Comparison of ENCODE assay signal across 14 cellular contexts in genomic region chr7:6260291-6261183, GRCh38. TPM values are rescaled to one million over a fixed set of nuclear protein-coding genes. Genes with fewer than 3 reads are reported as not detected.
A peak's percentile ranks its signal among the peaks of the same experiment; 100 is the strongest.
DNase-seq lines count a peak whose midpoint lies in the region; ATAC-seq and TF ChIP-seq lines count a peak whose summit lies in the region.
"Had no signal": no experiment of that assay in that cellular context is flagged by ENCODE, and none has a peak within 500 bp of the region (broad histone marks: within the 10 kb centered on the region; RNA-seq: fewer than 3 reads in every experiment).

No MANE protein-coding gene starts in this region.

- no peak overlapping the region for H2AFZ ChIP-seq in neuronal stem cell (ENCODE audit: low read length)

- H2AK5ac ChIP-seq in neuronal stem cell (ENCODE audit: low read depth, low read length), result no peak overlapping the region

- H3K23ac ChIP-seq in neuronal stem cell (ENCODE audit: low read depth, low read length, poor library complexity), result no peak overlapping the region

- peaks cover 5% of the 10 kb centered on the region for H3K36me3 Mint-ChIP-seq in T-helper 17 cell (ENCODE audit: low read depth)

- no peak overlapping the region for H2BK5ac ChIP-seq in neuronal stem cell (ENCODE audit: low read length)

- peak overlapping the region; percentile 91 for H3K27ac Mint-ChIP-seq in T-helper 17 cell
- H3K27ac Mint-ChIP-seq: activated CD4-positive, alpha-beta T cell treated with anti-CD3 and anti-CD28 coated beads, Interleukin-2, amount 10 ng/mL, durations not matched to agents 7 days and 5 days had no signal

- no peaks in the 10 kb centered on the region for H3K79me1 ChIP-seq in neuronal stem cell (ENCODE audit: low read depth, low read length)

- H3K27me3 ChIP-seq in neuronal stem cell (ENCODE audit: control insufficient read depth in 3 of 3, insufficient read depth in 3 of 3, low read depth in 1 of 3, low read length in 3 of 3) (no peaks in the 10 kb centered on the region), uterus (no peaks in the 10 kb centered on the region)
- H3K27me3 ChIP-seq: SJSA1 had no signal

- no peak overlapping the region for H3K14ac ChIP-seq in neuronal stem cell (ENCODE audit: low read length)

- no peaks in the 10 kb centered on the region for H3K4me1 ChIP-seq in neuronal stem cell (ENCODE audit: control insufficient read depth in 2 of 2, insufficient read depth in 1 of 2, low read depth in 1 of 2, low read length in 2 of 2)
- H3K4me1 ChIP-seq in uterus, result no peaks in the 10 kb centered on the region

- H3K9me3 ChIP-seq in T-helper 17 cell (ENCODE audit: control insufficient read depth, low read length, poor library complexity, severe bottlenecking), result no peaks in the 10 kb centered on the region
- H3K9me3 ChIP-seq in neuronal stem cell (replicated peaks in 1 of 2; ENCODE audit: control insufficient read depth in 2 of 2, insufficient read depth in 1 of 2, low read depth in 1 of 2, low read length in 2 of 2), result no peaks in the 10 kb centered on the region
- no peaks in the 10 kb centered on the region for H3K9me3 ChIP-seq in uterus
- H3K9me3 ChIP-seq: SJSA1 had no signal

- peaks cover 54% of the 10 kb centered on the region for H3K4me1 Mint-ChIP-seq in T-helper 17 cell

- no peak for DNase-seq in T-helper 17 cell
- DNase-seq in fibroblast of pulmonary artery (ENCODE audit: low read depth), result peak; percentile 53
- no peak for DNase-seq in neuronal stem cell (ENCODE audit: low spot score)
- no peak for DNase-seq in uterus
- DNase-seq in GOT3 (lab: John Stamatoyannopoulos, UW), result no peak
- DNase-seq in 8988T, result no peak
- DNase-seq: activated CD4-positive, alpha-beta T cell treated with anti-CD3 and anti-CD28 coated beads, Interleukin-2, amount 10 ng/mL, durations not matched to agents 7 days and 5 days; activated naive CD4-positive, alpha-beta T cell; DMS79; kidney glomerular epithelial cell; NCI-H1048; NCI-H526 had no signal

- no peak overlapping the region for H2BK120ac ChIP-seq in neuronal stem cell (ENCODE audit: low read depth, low read length)

- TF ChIP-seq CTCF in fibroblast of pulmonary artery (IDR thresholded peaks at IDR 0.05; ENCODE audit: low read length, missing control alignments) (no peak), uterus (IDR thresholded peaks at IDR 0.05) (no peak)

- H3K27me3 Mint-ChIP-seq in T-helper 17 cell, result no peaks in the 10 kb centered on the region

- H3K4me3 ChIP-seq in fibroblast of pulmonary artery (replicated peaks; ENCODE audit: low read depth, low read length) (no peak overlapping the region), neuronal stem cell (ENCODE audit: low read length in 2 of 2) (no peak overlapping the region), uterus (no peak overlapping the region)
- H3K4me3 ChIP-seq: SJSA1 had no signal

- TF ChIP-seq POLR2A in uterus (IDR thresholded peaks at IDR 0.05), result no peak

- H4K91ac ChIP-seq in neuronal stem cell (ENCODE audit: low read depth, low read length, poor library complexity), result no peak overlapping the region

- no peak overlapping the region for H3K18ac ChIP-seq in neuronal stem cell (ENCODE audit: low read length)

- no peak overlapping the region for H3K27ac ChIP-seq in neuronal stem cell (replicated peaks; ENCODE audit: low read length)
- H3K27ac ChIP-seq in uterus, result peak overlapping the region; percentile 4 to 59
- H3K27ac ChIP-seq: SJSA1 had no signal

- H2BK12ac ChIP-seq in neuronal stem cell (ENCODE audit: low read length), result no peak overlapping the region

- WGBS in neuronal stem cell (ENCODE audit: extremely low coverage in 2 of 2, insufficient read length in 2 of 2, insufficient replicate concordance in 1 of 2), 2 donors, result no CpG with 5 or more reads among the region's 5 CpGs

- H3K4ac ChIP-seq in neuronal stem cell (ENCODE audit: low read length), result no peak overlapping the region

- peak overlapping the region; percentile 2 for H3K9ac ChIP-seq in neuronal stem cell (ENCODE audit: low read depth, low read length, poor library complexity)

- ATAC-seq in T-helper 17 cell (no peak), HG02571 (IDR thresholded peaks at IDR 0.05; ENCODE audit: unreplicated experiment) (no peak)

- H4K8ac ChIP-seq in neuronal stem cell (ENCODE audit: low read depth, low read length), result no peak overlapping the region

- H3K4me2 ChIP-seq in neuronal stem cell (ENCODE audit: insufficient read depth, low read length, poor library complexity, severe bottlenecking), result no peak overlapping the region

- peak overlapping the region; percentile 43 for H3K4me3 Mint-ChIP-seq in T-helper 17 cell
- H3K4me3 Mint-ChIP-seq: activated CD4-positive, alpha-beta T cell treated with anti-CD3 and anti-CD28 coated beads, Interleukin-2, amount 10 ng/mL, durations not matched to agents 7 days and 5 days had no signal

- H3K36me3 ChIP-seq in neuronal stem cell (replicated peaks in 1 of 2; ENCODE audit: control insufficient read depth in 2 of 2, insufficient read depth in 2 of 2, low read length in 2 of 2) (no peaks in the 10 kb centered on the region), uterus (no peaks in the 10 kb centered on the region)

- intact Hi-C loops in uterus (cut with DNase I; ENCODE audit: low total_unique reads), result no loop called here

- no peak overlapping the region for H2BK15ac ChIP-seq in neuronal stem cell (ENCODE audit: low read length)

RNA-seq across cellular contexts. Expression of gene CYTH3, which starts 11.9 kb away (rescaled TPM):
- total RNA-seq in T-helper 17 cell, result 10 to 100 TPM; 23.1 to 25.8 TPM
- polyA plus RNA-seq in neuronal stem cell (2013, experiment 1 of 2), result 9.5 TPM
- polyA plus RNA-seq in neuronal stem cell (2013, experiment 2 of 2), result 9.5 TPM
- 10 to 100 TPM; 14.6 to 47.4 (median 22.8) TPM for total RNA-seq in uterus
